25 cellular contexts compared by ENCODE assay signal in genomic region chr9:114282104-114282485, GRCh38. TPM values are rescaled to one million over a fixed set of nuclear protein-coding genes. Genes with fewer than 3 reads are reported as not detected.
A peak's percentile ranks its signal among the peaks of the same experiment; 100 is the strongest.
DNase-seq lines count a peak whose midpoint lies in the region; ATAC-seq, FAIRE-seq and TF ChIP-seq lines count a peak whose summit lies in the region.
"Had no signal": no experiment of that assay in that cellular context is flagged by ENCODE, and none has a peak within 500 bp of the region (broad histone marks: within the 10 kb centered on the region; RNA-seq: fewer than 3 reads in every experiment).

No MANE protein-coding gene starts in this region.

- CTCF ChIA-PET in K562 (lab: Yijun Ruan, JAX; ENCODE audit: low intra/inter-chr PET ratio): no interaction called here

- no peak overlapping the region for H3K9ac ChIP-seq in K562 (ENCODE audit: insufficient read depth in 1 of 2, low read depth in 2 of 2, low read length in 2 of 2)
- H3K9ac ChIP-seq: BLaER1 had no signal

- in situ Hi-C loops in K562 (cut with MboI): loop anchor here (10.0 kb wide), 3 partner anchors 127 to 597 kb away; partner anchors contain the start of gene COL27A1

- H3K4me3 ChIP-seq in right atrium auricular region (no peak overlapping the region), K562 (no peak overlapping the region), lower lobe of right lung (no peak overlapping the region), upper lobe of right lung (no peak overlapping the region)
- H3K4me3 ChIP-seq: A549, BLaER1, prostate gland had no signal

- no peaks in the 10 kb centered on the region for H3K79me2 ChIP-seq in K562 (ENCODE audit: control insufficient read depth, insufficient read depth, low read length)

- H4K20me1 ChIP-seq in K562 (replicated peaks; ENCODE audit: control insufficient read depth, insufficient read depth, low read length): peaks cover 13% of the 10 kb centered on the region
- H4K20me1 ChIP-seq: BLaER1 had no signal

- TF ChIP-seq POLR2A in K562 (conservative IDR thresholded peaks at IDR 0.05): no peak

- WGBS in K562 (ENCODE audit: insufficient coverage, low coverage, missing lambda C conversion rate): 0% methylated on average over 3 of the region's 10 CpGs

- H3K9me3 ChIP-seq in right atrium auricular region (no peaks in the 10 kb centered on the region), K562 (replicated peaks; ENCODE audit: control insufficient read depth, insufficient read depth, low read depth, low read length) (no peaks in the 10 kb centered on the region), lower lobe of right lung (no peaks in the 10 kb centered on the region), upper lobe of right lung (no peaks in the 10 kb centered on the region)
- H3K9me3 ChIP-seq: A549, BLaER1, prostate gland had no signal

- TF ChIP-seq RAD21 in K562 (CRISPR knock-in tag; conservative IDR thresholded peaks at IDR 0.05 in 1 of 2, IDR thresholded peaks at IDR 0.05 in 1 of 2): no peak

- H3K27me3 ChIP-seq in right atrium auricular region: no peaks in the 10 kb centered on the region
- peaks cover 15 to 61% of the 10 kb centered on the region in 2 experiments for H3K27me3 ChIP-seq in K562 (ENCODE audit: control insufficient read depth in 2 of 2, insufficient read depth in 2 of 2, low read length in 2 of 2)
- no peaks in the 10 kb centered on the region for H3K27me3 ChIP-seq in lower lobe of right lung (ENCODE audit: low read depth)
- no peaks in the 10 kb centered on the region for H3K27me3 ChIP-seq in upper lobe of right lung
- H3K27me3 ChIP-seq: BLaER1 had no signal

- H3K27ac ChIP-seq in right atrium auricular region (no peak overlapping the region), K562 (ENCODE audit: extremely low read depth, low read depth, low read length) (no peak overlapping the region), lower lobe of right lung (no peak overlapping the region), upper lobe of right lung (no peak overlapping the region)
- H3K27ac ChIP-seq: HL-60, prostate gland had no signal

- no peak for TF ChIP-seq CTCF in right atrium auricular region (IDR thresholded peaks at IDR 0.05)
- TF ChIP-seq CTCF in K562 (IDR thresholded peaks at IDR 0.05 in 2 of 3, conservative IDR thresholded peaks at IDR 0.05 in 1 of 3; ENCODE audit: insufficient read depth in 2 of 3, low read depth in 1 of 3, low read length in 3 of 3): no peak
- no peak for TF ChIP-seq CTCF in lower lobe of right lung (IDR thresholded peaks at IDR 0.05)
- TF ChIP-seq CTCF in upper lobe of right lung (IDR thresholded peaks at IDR 0.05): no peak

- ATAC-seq in K562 (no peak), lower lobe of right lung (no peak), upper lobe of right lung (no peak), GM19395 (IDR thresholded peaks at IDR 0.05; ENCODE audit: unreplicated experiment) (no peak), HG03045 (IDR thresholded peaks at IDR 0.05; ENCODE audit: unreplicated experiment) (no peak)
- ATAC-seq: natural killer cell had no signal

- POLR2A ChIA-PET in K562 (lab: Yijun Ruan, JAX): no interaction called here

- H2AFZ ChIP-seq in K562 (ENCODE audit: low read depth, low read length): no peak overlapping the region

- no peak for TF ChIP-seq EP300 in K562 (IDR thresholded peaks at IDR 0.05; ENCODE audit: low read length)

- no peaks in the 10 kb centered on the region for H3K9me1 ChIP-seq in K562 (ENCODE audit: control insufficient read depth, insufficient read depth, low read length)

- no peak for FAIRE-seq in K562 (lab: Jason Lieb, UNC)
- FAIRE-seq: A549, GM18507, islet of Langerhans, small intestine, TTC549 had no signal

- intact Hi-C loops in cardiac septum (cut with DNase I) (no loop called here), K562 (cut with micrococcal nuclease) (no loop called here), lower lobe of right lung (cut with DNase I) (no loop called here), upper lobe of right lung (cut with DNase I) (loop anchor here (10.0 kb wide), 1 partner anchor 127 kb away; the partner anchor contains the start of gene COL27A1)

- H3K4me2 ChIP-seq in K562 (ENCODE audit: insufficient read depth, low read length): no peak overlapping the region

- H3K4me1 ChIP-seq in right atrium auricular region (peaks cover 0 to 10% of the 10 kb centered on the region in 2 donors), K562 (replicated peaks in 1 of 2; ENCODE audit: control insufficient read depth in 2 of 2, insufficient read depth in 2 of 2, low read length in 2 of 2) (peaks cover 0 to 4% of the 10 kb centered on the region in 2 experiments; a peak in 2 of 5 replicates), lower lobe of right lung (no peaks in the 10 kb centered on the region), upper lobe of right lung (no peaks in the 10 kb centered on the region)
- H3K4me1 ChIP-seq: prostate gland had no signal

- H3K36me3 ChIP-seq in right atrium auricular region (no peaks in the 10 kb centered on the region), K562 (ENCODE audit: control insufficient read depth, insufficient read depth, low read length) (no peaks in the 10 kb centered on the region), lower lobe of right lung (no peaks in the 10 kb centered on the region), upper lobe of right lung (no peaks in the 10 kb centered on the region)
- H3K36me3 ChIP-seq: prostate gland had no signal

- no TSS peak for BruUV-seq in K562 (replicated peaks; lab: Mats Ljungman, UMichigan)

- DNase-seq in cardiac septum (ENCODE audit: low spot score): peak; percentile 59
- no peak for DNase-seq in right atrium auricular region (ENCODE audit: low spot score)
- DNase-seq in K562 (ENCODE audit: extremely low read depth in 1 of 4, low spot score in 3 of 4): no peak
- peak; percentile 34 for DNase-seq in lower lobe of right lung
- peak; percentile 51 for DNase-seq in upper lobe of right lung
- no peak for DNase-seq in NCI-H1092 (lab: John Stamatoyannopoulos, UW)
- DNase-seq: activated CD4-positive, alpha-beta T cell treated with anti-CD3 and anti-CD28 coated beads for 48 hours; hippocampal formation; natural killer cell; NCI-H748 treated with DMSO at 0.1 percent for 48 hours; SHP77 treated with DMSO at 0.1 percent for 48 hours; stimulated activated CD4-positive, alpha-beta T cell treated with anti-CD3 and anti-CD28 coated beads, Interleukin-4, amount 100 ng/mL, for 4 hours had no signal

TF ChIP-seq in K562, 482 proteins besides CTCF, POLR2A, EP300 and RAD21:
- TF ChIP-seq RFX1 (IDR thresholded peaks at IDR 0.05): 0 out of 2 replicates have a peak, but pooled peaks have one; percentile 9
- TF ChIP-seq BRD4 (IDR thresholded peaks at IDR 0.05): no peak
TF ChIP-seq in K562: peak in this region for 1.

RNA-seq across cellular contexts. Expression of gene ORM1, which starts 40.8 kb away (rescaled TPM):
- not detected for total RNA-seq in cardiac septum
- total RNA-seq in right atrium auricular region: not detected
- total RNA-seq in K562 (2011; cell fraction: chromatin; rRNA removed; ENCODE audit: low replicate concordance): not detected in 2 replicates
- total RNA-seq in K562 (2011; cell fraction: nucleolus; rRNA removed): not detected in 2 replicates
- not detected in 2 replicates for total RNA-seq in K562 (2011; cell fraction: nucleoplasm; rRNA removed)
- total RNA-seq in K562 (2014; rRNA removed): not detected in 2 replicates
- total RNA-seq in K562 (2014; rRNA removed; fragmentation: Illumina TruSeq; extraction: Trizol): not detected in 2 replicates
- total RNA-seq in K562 (2015; rRNA removed; fragmentation: Illumina TruSeq; extraction: Trizol): not detected in 2 replicates
- 2.9 and 3.4 TPM in 2 replicates for total RNA-seq in K562 (2021)
- not detected in 2 replicates for polyA plus RNA-seq in K562 (2011; rRNA removed)
- not detected in 2 replicates for polyA plus RNA-seq in K562 (2011; cell fraction: cytosol; rRNA removed)
- polyA plus RNA-seq in K562 (2011; cell fraction: nucleus; rRNA removed): not detected in 2 replicates
- polyA plus RNA-seq in K562 (2012): not detected in 2 replicates
- not detected in 2 replicates for polyA plus RNA-seq in K562 (2014; fragmentation: Illumina TruSeq; extraction: Trizol)
- not detected for polyA plus RNA-seq in K562 (2014; fragmentation: Nextera tagmentation; extraction: Ambion mirVana)
- polyA plus RNA-seq in K562 (2014; rRNA removed): not detected in 2 replicates
- polyA minus RNA-seq in K562 (2011; rRNA and poly(A)+ RNA removed): not detected in 2 replicates
- polyA minus RNA-seq in K562 (2011; cell fraction: cytosol; rRNA and poly(A)+ RNA removed): not detected in 2 replicates
- not detected in 2 replicates for polyA minus RNA-seq in K562 (2011; cell fraction: nucleus; rRNA and poly(A)+ RNA removed)
- total RNA-seq in lower lobe of right lung: 9.2 TPM
- total RNA-seq in upper lobe of right lung: 5.2 TPM
- total RNA-seq: activated T-helper 1 cell treated with anti-CD3 and anti-CD28 coated beads, Interleukin-12 subunit alpha, Interleukin-12 subunit beta, Interleukin-2, Interleukin-4 antibody, amounts not matched to agents 30 ng/mL and 10 ng/mL and 1 ng/mL, durations not matched to agents 14 hours and 24 hours and 36 hours; prostate gland had no signal
- polyA plus RNA-seq: IgD-negative memory B cell had no signal

RNA-seq across cellular contexts. Expression of gene ORM2, which starts 47.6 kb away (rescaled TPM):
- 0.32 TPM for total RNA-seq in cardiac septum
- total RNA-seq in right atrium auricular region: not detected
- total RNA-seq in K562 (2011; cell fraction: chromatin; rRNA removed; ENCODE audit: low replicate concordance): not detected in 2 replicates
- not detected in 2 replicates for total RNA-seq in K562 (2011; cell fraction: nucleolus; rRNA removed)
- not detected in 2 replicates for total RNA-seq in K562 (2011; cell fraction: nucleoplasm; rRNA removed)
- total RNA-seq in K562 (2014; rRNA removed): not detected in 2 replicates
- total RNA-seq in K562 (2014; rRNA removed; fragmentation: Illumina TruSeq; extraction: Trizol): not detected in 2 replicates
- total RNA-seq in K562 (2015; rRNA removed; fragmentation: Illumina TruSeq; extraction: Trizol): not detected in 2 replicates
- 0.98 and 1.5 TPM in 2 replicates for total RNA-seq in K562 (2021)
- polyA plus RNA-seq in K562 (2011; rRNA removed): not detected in 2 replicates
- not detected in 2 replicates for polyA plus RNA-seq in K562 (2011; cell fraction: cytosol; rRNA removed)
- not detected in 2 replicates for polyA plus RNA-seq in K562 (2011; cell fraction: nucleus; rRNA removed)
- not detected in 2 replicates for polyA plus RNA-seq in K562 (2012)
- polyA plus RNA-seq in K562 (2014; fragmentation: Illumina TruSeq; extraction: Trizol): not detected in 2 replicates
- polyA plus RNA-seq in K562 (2014; fragmentation: Nextera tagmentation; extraction: Ambion mirVana): not detected
- polyA plus RNA-seq in K562 (2014; rRNA removed): not detected in 2 replicates
- not detected in 2 replicates for polyA minus RNA-seq in K562 (2011; rRNA and poly(A)+ RNA removed)
- polyA minus RNA-seq in K562 (2011; cell fraction: cytosol; rRNA and poly(A)+ RNA removed): 2.5 TPM in 1 of 2 replicates, not detected in the other
- not detected in 2 replicates for polyA minus RNA-seq in K562 (2011; cell fraction: nucleus; rRNA and poly(A)+ RNA removed)
- total RNA-seq in lower lobe of right lung: 3.1 TPM
- total RNA-seq in upper lobe of right lung: 3.9 TPM
- total RNA-seq: activated T-helper 1 cell treated with anti-CD3 and anti-CD28 coated beads, Interleukin-12 subunit alpha, Interleukin-12 subunit beta, Interleukin-2, Interleukin-4 antibody, amounts not matched to agents 30 ng/mL and 10 ng/mL and 1 ng/mL, durations not matched to agents 14 hours and 24 hours and 36 hours; natural killer cell; urinary bladder had no signal
- polyA plus RNA-seq: IgD-negative memory B cell had no signal

Comparison
In these comparisons a context has a peak if more than half of its experiments do, and no peak if none do; other contexts are left out.
1. DNase-seq: peak in cardiac septum (single experiment), lower lobe of right lung (single experiment) and upper lobe of right lung (single experiment); none in right atrium auricular region (single experiment), K562 (0 of 4) and NCI-H1092 (single experiment).